Comparison of ENCODE assay signal across 16 cellular contexts in genomic region chr5:64834037-64834436, GRCh38.
A peak's percentile ranks its signal among the peaks of the same experiment; 100 is the strongest.
DNase-seq lines count a peak whose midpoint lies in the region; TF ChIP-seq lines count a peak whose summit lies in the region.
"Had no signal": no experiment of that assay in that cellular context is flagged by ENCODE, and none has a peak within 500 bp of the region (broad histone marks: within the 10 kb centered on the region; RNA-seq: fewer than 3 reads in every experiment).

No MANE protein-coding gene starts in this region.

- H2AFZ ChIP-seq in hepatocyte: no peak overlapping the region
- H2AFZ ChIP-seq in Karpas-422 (ENCODE audit: low read length): no peak overlapping the region

- no peak overlapping the region for H3K9ac ChIP-seq in Karpas-422 (ENCODE audit: low read length)

- H3K27me3 Mint-ChIP-seq in activated naive CD4-positive, alpha-beta T cell treated with anti-CD3 and anti-CD28 coated beads, Interleukin-2, amount 10 ng/mL, durations not matched to agents 7 days and 5 days: no peaks in the 10 kb centered on the region
- no peaks in the 10 kb centered on the region for H3K27me3 Mint-ChIP-seq in chondrocyte (ENCODE audit: low read depth)

- no peak for TF ChIP-seq POLR2A in esophagus squamous epithelium (IDR thresholded peaks at IDR 0.05)
- no peak for TF ChIP-seq POLR2A in spleen (IDR thresholded peaks at IDR 0.05)

- TF ChIP-seq CTCF in esophagus squamous epithelium (IDR thresholded peaks at IDR 0.05): no peak
- TF ChIP-seq CTCF in hepatocyte (IDR thresholded peaks at IDR 0.05; ENCODE audit: poor library complexity): no peak
- TF ChIP-seq CTCF in spleen (IDR thresholded peaks at IDR 0.05 in 8 of 11, conservative IDR thresholded peaks at IDR 0.05 in 3 of 11): no peak
- TF ChIP-seq CTCF in chondrocyte (IDR thresholded peaks at IDR 0.05): no peak

- no peak overlapping the region for H3K27ac Mint-ChIP-seq in activated naive CD4-positive, alpha-beta T cell treated with anti-CD3 and anti-CD28 coated beads, Interleukin-2, amount 10 ng/mL, durations not matched to agents 7 days and 5 days
- H3K27ac Mint-ChIP-seq in chondrocyte (ENCODE audit: unreplicated experiment): no peak overlapping the region

- intact Hi-C loops in esophagus squamous epithelium (cut with DNase I): no loop called here
- intact Hi-C loops in spleen (cut with DNase I; ENCODE audit: low total_unique reads): no loop called here

- H3K27ac ChIP-seq in esophagus squamous epithelium (peak overlapping the region in 3 of 4 donors; percentile 49 to 85 (median 57)), hepatocyte (peak overlapping the region; percentile 6), spleen (peak overlapping the region in 7 of 8 donors; percentile 17 to 74 (median 56)), Karpas-422 (ENCODE audit: low read length) (no peak overlapping the region)
- H3K27ac ChIP-seq: C4-2B, HL-60, SK-N-MC had no signal

- H3K4me2 ChIP-seq in hepatocyte (peak overlapping the region; percentile 8), Karpas-422 (ENCODE audit: low read depth, low read length, poor library complexity, severe bottlenecking) (no peak overlapping the region)

- H3K9me3 ChIP-seq in esophagus squamous epithelium (no peaks in the 10 kb centered on the region), hepatocyte (ENCODE audit: low read depth) (no peaks in the 10 kb centered on the region), spleen (peaks cover 0 to 8% (median 0%) of the 10 kb centered on the region in 8 donors), Karpas-422 (ENCODE audit: low read length) (no peaks in the 10 kb centered on the region)

- H3K4me3 Mint-ChIP-seq in activated naive CD4-positive, alpha-beta T cell treated with anti-CD3 and anti-CD28 coated beads, Interleukin-2, amount 10 ng/mL, durations not matched to agents 7 days and 5 days: no peak overlapping the region
- H3K4me3 Mint-ChIP-seq in chondrocyte (ENCODE audit: unreplicated experiment): no peak overlapping the region

- peak; percentile 45 for DNase-seq in LHCN-M2 (ENCODE audit: low read depth)
- DNase-seq in esophagus squamous epithelium (lab: John Stamatoyannopoulos, UW): no peak
- DNase-seq in hepatocyte (ENCODE audit: low spot score): no peak
- DNase-seq in spleen: no peak
- DNase-seq in Karpas-422: no peak
- no peak for DNase-seq in activated naive CD4-positive, alpha-beta T cell treated with anti-CD3 and anti-CD28 coated beads, Interleukin-2, amount 10 ng/mL, durations not matched to agents 7 days and 5 days
- DNase-seq in chondrocyte (ENCODE audit: low spot score): no peak
- DNase-seq: AML-193, DMS79 treated with DMSO at 0.1 percent for 48 hours, H7, NCI-H1105 treated with DMSO at 0.1 percent for 48 hours, NCI-H1694 treated with DMSO at 0.1 percent for 48 hours, Right ventricle myocardium superior had no signal

- no peaks in the 10 kb centered on the region for H3K4me1 Mint-ChIP-seq in activated naive CD4-positive, alpha-beta T cell treated with anti-CD3 and anti-CD28 coated beads, Interleukin-2, amount 10 ng/mL, durations not matched to agents 7 days and 5 days
- H3K4me1 Mint-ChIP-seq in chondrocyte (ENCODE audit: low read depth): peaks cover 18% of the 10 kb centered on the region

- WGBS in esophagus squamous epithelium, 2 donors: 60 to 61% methylated on average over 2 of the region's 2 CpGs
- whole genome bisulfite sequencing in hepatocyte (ENCODE audit: low lambda C conversion rate, missing lambda C conversion rate): 95% methylated on average over 2 of the region's 2 CpGs
- WGBS in spleen, 5 donors: 65 to 95% (median 90%) methylated on average over 2 of the region's 2 CpGs

- H3K4me1 ChIP-seq in esophagus squamous epithelium: peaks cover 0 to 62% (median 21%) of the 10 kb centered on the region in 3 donors
- H3K4me1 ChIP-seq in hepatocyte (ENCODE audit: insufficient read depth): no peaks in the 10 kb centered on the region
- peaks cover 0 to 8% (median 4%) of the 10 kb centered on the region in 6 donors for H3K4me1 ChIP-seq in spleen
- peaks cover 6% of the 10 kb centered on the region; the same call in 1 of the 2 replicates for H3K4me1 ChIP-seq in Karpas-422 (ENCODE audit: low read length)

- H3K4me3 ChIP-seq in esophagus squamous epithelium (no peak overlapping the region), hepatocyte (no peak overlapping the region), spleen (no peak overlapping the region), Karpas-422 (ENCODE audit: low read length) (no peak overlapping the region)
- H3K4me3 ChIP-seq: SK-N-MC had no signal

- no peaks in the 10 kb centered on the region for H3K36me3 ChIP-seq in esophagus squamous epithelium
- no peaks in the 10 kb centered on the region for H3K36me3 ChIP-seq in hepatocyte (replicated peaks; ENCODE audit: insufficient read depth, low read depth)
- peaks cover 0 to 6% (median 0%) of the 10 kb centered on the region in 6 donors for H3K36me3 ChIP-seq in spleen
- no peaks in the 10 kb centered on the region for H3K36me3 ChIP-seq in Karpas-422 (ENCODE audit: insufficient read depth, low read length)

- no peaks in the 10 kb centered on the region for H3K27me3 ChIP-seq in esophagus squamous epithelium
- H3K27me3 ChIP-seq in hepatocyte: no peaks in the 10 kb centered on the region
- H3K27me3 ChIP-seq in spleen (replicated peaks in 1 of 7): no peaks in the 10 kb centered on the region
- no peaks in the 10 kb centered on the region for H3K27me3 ChIP-seq in Karpas-422 (ENCODE audit: low read length)

- no peaks in the 10 kb centered on the region for H3K79me2 ChIP-seq in hepatocyte
- no peaks in the 10 kb centered on the region; the same call in 1 of the 2 replicates for H3K79me2 ChIP-seq in Karpas-422 (ENCODE audit: low read length)

- no peaks in the 10 kb centered on the region for H3K9me3 Mint-ChIP-seq in activated naive CD4-positive, alpha-beta T cell treated with anti-CD3 and anti-CD28 coated beads, Interleukin-2, amount 10 ng/mL, durations not matched to agents 7 days and 5 days
- H3K9me3 Mint-ChIP-seq in chondrocyte (ENCODE audit: low read depth): peaks cover 2% of the 10 kb centered on the region

- H3K36me3 Mint-ChIP-seq in activated naive CD4-positive, alpha-beta T cell treated with anti-CD3 and anti-CD28 coated beads, Interleukin-2, amount 10 ng/mL, durations not matched to agents 7 days and 5 days: peaks cover 4% of the 10 kb centered on the region
- peaks cover 3% of the 10 kb centered on the region for H3K36me3 Mint-ChIP-seq in chondrocyte (ENCODE audit: low read depth)

- no peaks in the 10 kb centered on the region for H3K9me2 ChIP-seq in hepatocyte (replicated peaks; ENCODE audit: insufficient read depth)
- H3K9me2 ChIP-seq in Karpas-422 (replicated peaks; ENCODE audit: insufficient read depth, low read length): no peaks in the 10 kb centered on the region

- H4K20me1 ChIP-seq in hepatocyte (ENCODE audit: insufficient read depth, poor library complexity, severe bottlenecking) (no peaks in the 10 kb centered on the region), Karpas-422 (ENCODE audit: insufficient read depth, low read depth, low read length) (no peaks in the 10 kb centered on the region)

- CTCF ChIA-PET in activated naive CD4-positive, alpha-beta T cell treated with anti-CD3 and anti-CD28 coated beads, Interleukin-2, amount 10 ng/mL, durations not matched to agents 7 days and 5 days (lab: Charles Lee): no interaction called here
